ENCODE assay signal across 35 cellular contexts in the genomic region with DNA sequence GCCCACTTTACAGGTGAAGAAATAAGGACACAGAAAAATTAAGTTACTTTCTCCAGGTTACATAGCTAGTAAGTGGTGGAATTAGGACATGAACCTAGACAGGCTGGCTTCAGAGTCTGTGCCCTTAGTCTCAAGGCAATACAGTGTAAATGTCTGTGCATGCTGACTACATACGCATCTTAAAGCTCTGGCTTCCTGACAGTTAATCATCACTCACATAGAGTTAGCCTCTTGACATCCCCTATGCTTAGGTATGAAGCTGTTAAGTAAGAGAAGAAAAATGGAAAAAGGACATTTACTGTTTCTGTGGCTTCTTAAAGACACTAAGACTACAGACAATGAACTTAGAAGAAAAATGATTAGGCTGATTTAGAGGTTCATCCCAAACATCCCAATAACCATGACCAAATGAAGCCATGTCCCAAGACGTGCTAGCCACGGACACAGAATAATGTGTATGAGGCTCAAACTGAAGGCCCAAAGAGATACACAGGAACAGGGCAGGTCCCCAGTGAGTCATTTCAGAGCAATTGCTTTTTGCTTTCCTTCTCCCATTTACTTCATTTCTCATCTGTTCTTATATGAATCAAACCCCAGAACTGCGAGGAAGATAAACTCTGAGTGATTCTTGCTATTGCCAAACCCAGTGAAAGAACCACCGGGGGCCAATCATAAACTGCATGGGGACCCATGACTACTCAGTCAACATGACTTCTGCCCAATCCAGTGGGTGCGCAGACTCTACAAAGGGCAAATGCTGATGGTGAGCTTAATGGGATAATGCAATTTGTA.
DNase-seq lines count a peak whose midpoint lies in the region; ATAC-seq and TF ChIP-seq lines count a peak whose summit lies in the region.
"Had no signal": no experiment of that assay in that cellular context is flagged by ENCODE, and none has a peak within 500 bp of the region (broad histone marks: within the 10 kb centered on the region; RNA-seq: fewer than 3 reads in every experiment).

No MANE protein-coding gene starts in this region.

- no peaks in the 10 kb centered on the region for H3K9me3 Mint-ChIP-seq in stimulated activated effector memory CD8-positive, alpha-beta T cell treated with anti-CD3 and anti-CD28 coated beads, Interleukin-12 subunit alpha, Interleukin-12 subunit beta, amount 100 ng/mL, for 72 hours
- H3K9me3 Mint-ChIP-seq: activated CD8-positive, alpha-beta T cell treated with anti-CD3 and anti-CD28 coated beads for 36 hours; activated T-helper 2 cell treated with anti-CD3 and anti-CD28 coated beads, Interferon-gamma antibody, Interleukin-2, Interleukin-4, amounts not matched to agents 10 μg/mL and 5 μg/mL and 100 μg/mL, durations not matched to agents 14 hours and 24 hours and 36 hours; CD4-positive, alpha-beta T cell; T-helper 1 cell treated with Interleukin-12 subunit alpha and Interleukin-12 subunit beta and Interleukin-4 antibody, amounts not matched to agents 30 μg/mL and 1 μg/mL, for 36 hours had no signal

- no peak overlapping the region for H3K27ac Mint-ChIP-seq in stimulated activated effector memory CD8-positive, alpha-beta T cell treated with anti-CD3 and anti-CD28 coated beads, Interleukin-12 subunit alpha, Interleukin-12 subunit beta, amount 100 ng/mL, for 72 hours
- H3K27ac Mint-ChIP-seq: activated CD8-positive, alpha-beta T cell treated with anti-CD3 and anti-CD28 coated beads for 36 hours; activated naive CD8-positive, alpha-beta T cell; activated T-helper 2 cell treated with anti-CD3 and anti-CD28 coated beads, Interferon-gamma antibody, Interleukin-2, Interleukin-4, amounts not matched to agents 10 μg/mL and 5 μg/mL and 100 μg/mL, durations not matched to agents 14 hours and 24 hours and 36 hours; CD4-positive, alpha-beta T cell; effector memory CD8-positive, alpha-beta T cell; naive thymus-derived CD4-positive, alpha-beta T cell; T-helper 1 cell treated with Interleukin-12 subunit alpha and Interleukin-12 subunit beta and Interleukin-4 antibody, amounts not matched to agents 30 μg/mL and 1 μg/mL, for 36 hours had no signal

- peak; percentile 8 for DNase-seq in activated CD4-positive, alpha-beta T cell treated with anti-CD3 and anti-CD28 coated beads for 48 hours
- DNase-seq in activated CD4-positive, alpha-beta T cell treated with anti-CD3 and anti-CD28 coated beads, Interleukin-2, amount 50 U/mL, for 48 hours = no peak
- DNase-seq in stimulated activated effector memory CD8-positive, alpha-beta T cell treated with anti-CD3 and anti-CD28 coated beads, Interleukin-12 subunit alpha, Interleukin-12 subunit beta, amount 100 ng/mL, for 72 hours (ENCODE audit: low spot score in 2 of 2) = no peak
- no peak for DNase-seq in CD1c-positive myeloid dendritic cell (ENCODE audit: extremely low spot score)
- no peak for DNase-seq in mucosa of gallbladder (ENCODE audit: low spot score)
- DNase-seq in RKO (ENCODE audit: low spot score) = no peak
- DNase-seq: activated CD4-positive, CD25-positive, alpha-beta regulatory T cell; activated CD8-positive, alpha-beta T cell treated with anti-CD3 and anti-CD28 coated beads for 36 hours; AML-193; aorta; CD4-positive, alpha-beta T cell; cortex of kidney; DND-41; effector memory CD8-positive, alpha-beta T cell; foreskin fibroblast; GOT3; heart left ventricle; IMR-90; kidney; midbrain; naive thymus-derived CD4-positive, alpha-beta T cell; NCI-H1048; NCI-H187; NCI-H446 treated with DMSO at 0.1 percent for 48 hours; NCI-H774; occipital lobe; psoas muscle; RPMI8226; stimulated activated CD4-positive, alpha-beta T cell treated with anti-CD3 and anti-CD28 coated beads, Interleukin-15, amount 100 ng/mL, for 24 hours; stimulated activated naive CD8-positive, alpha-beta T cell treated with anti-CD3 and anti-CD28 coated beads, Interleukin-15, Interleukin-2, amounts not matched to agents 100 U/mL and 50 U/mL, for 24 hours had no signal

- ATAC-seq in SK-N-SH treated with all-trans-retinoic acid at 6 μM for 48 hours (peak; percentile 32; the same call in 2 of the 3 replicates), esophagus mucosa (peak; percentile 55)
- peak; percentile 57 for ATAC-seq in stimulated activated effector memory CD8-positive, alpha-beta T cell treated with anti-CD3 and anti-CD28 coated beads, Interleukin-12 subunit alpha, Interleukin-12 subunit beta, amount 100 ng/mL, for 72 hours
- ATAC-seq: activated CD8-positive, alpha-beta T cell treated with anti-CD3 and anti-CD28 coated beads for 36 hours; effector memory CD8-positive, alpha-beta T cell; heart left ventricle; naive thymus-derived CD4-positive, alpha-beta T cell; psoas muscle; stimulated activated naive CD8-positive, alpha-beta T cell treated with anti-CD3 and anti-CD28 coated beads, Interleukin-15, Interleukin-2, amounts not matched to agents 100 U/mL and 50 U/mL, for 24 hours had no signal

- H3K36me3 Mint-ChIP-seq in stimulated activated effector memory CD8-positive, alpha-beta T cell treated with anti-CD3 and anti-CD28 coated beads, Interleukin-12 subunit alpha, Interleukin-12 subunit beta, amount 100 ng/mL, for 72 hours = no peaks in the 10 kb centered on the region

- H3K4me1 Mint-ChIP-seq in stimulated activated effector memory CD8-positive, alpha-beta T cell treated with anti-CD3 and anti-CD28 coated beads, Interleukin-12 subunit alpha, Interleukin-12 subunit beta, amount 100 ng/mL, for 72 hours = no peaks in the 10 kb centered on the region

- no peak overlapping the region for H3K4me3 Mint-ChIP-seq in stimulated activated effector memory CD8-positive, alpha-beta T cell treated with anti-CD3 and anti-CD28 coated beads, Interleukin-12 subunit alpha, Interleukin-12 subunit beta, amount 100 ng/mL, for 72 hours
- H3K4me3 Mint-ChIP-seq: activated CD8-positive, alpha-beta T cell treated with anti-CD3 and anti-CD28 coated beads for 36 hours; activated naive CD8-positive, alpha-beta T cell; CD4-positive, alpha-beta T cell; effector memory CD8-positive, alpha-beta T cell; naive thymus-derived CD4-positive, alpha-beta T cell; T-helper 1 cell treated with Interleukin-12 subunit alpha and Interleukin-12 subunit beta and Interleukin-4 antibody, amounts not matched to agents 30 μg/mL and 1 μg/mL, for 36 hours had no signal

TF ChIP-seq in SK-N-SH treated with all-trans-retinoic acid at 6 μM for 48 hours, 23 proteins besides CTCF, POLR2A, EP300 and RAD21:
- TF ChIP-seq, protein P1, sequence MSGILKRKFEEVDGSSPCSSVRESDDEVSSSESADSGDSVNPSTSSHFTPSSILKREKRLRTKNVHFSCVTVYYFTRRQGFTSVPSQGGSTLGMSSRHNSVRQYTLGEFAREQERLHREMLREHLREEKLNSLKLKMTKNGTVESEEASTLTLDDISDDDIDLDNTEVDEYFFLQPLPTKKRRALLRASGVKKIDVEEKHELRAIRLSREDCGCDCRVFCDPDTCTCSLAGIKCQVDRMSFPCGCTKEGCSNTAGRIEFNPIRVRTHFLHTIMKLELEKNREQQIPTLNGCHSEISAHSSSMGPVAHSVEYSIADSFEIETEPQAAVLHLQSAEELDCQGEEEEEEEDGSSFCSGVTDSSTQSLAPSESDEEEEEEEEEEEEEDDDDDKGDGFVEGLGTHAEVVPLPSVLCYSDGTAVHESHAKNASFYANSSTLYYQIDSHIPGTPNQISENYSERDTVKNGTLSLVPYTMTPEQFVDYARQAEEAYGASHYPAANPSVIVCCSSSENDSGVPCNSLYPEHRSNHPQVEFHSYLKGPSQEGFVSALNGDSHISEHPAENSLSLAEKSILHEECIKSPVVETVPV (CRISPR knock-in tag; IDR thresholded peaks at IDR 0.05) = no peak
- peak; percentile 40; the same call in 1 of the 2 replicates for TF ChIP-seq ISL1 (CRISPR knock-in tag; IDR thresholded peaks at IDR 0.05)
